Comparison of ENCODE assay signal across 17 cellular contexts in genomic region chr5:135565256-135565655, GRCh38.
"Had no signal": no experiment of that assay in that cellular context is flagged by ENCODE, and none has a peak within 500 bp of the region (broad histone marks: within the 10 kb centered on the region; RNA-seq: fewer than 3 reads in every experiment).

No MANE protein-coding gene starts in this region.

- H3K36me3 ChIP-seq: left ventricle myocardium inferior, ovary, prostate gland, spleen, thyroid gland had no signal

- H3K27ac ChIP-seq: epithelial cell of prostate, hepatocyte, left ventricle myocardium inferior, ovary, prostate gland, spleen, thyroid gland had no signal

- H3K9me3 ChIP-seq: left ventricle myocardium inferior, ovary, prostate gland, spleen, thyroid gland had no signal

- DNase-seq: activated CD4-positive, alpha-beta T cell treated with anti-CD3 and anti-CD28 coated beads, Interleukin-2, amount 10 ng/mL, durations not matched to agents 7 days and 5 days; activated CD4-positive, CD25-positive, alpha-beta regulatory T cell treated with anti-CD3 and anti-CD28 coated beads, Interleukin-2, amount 50 U/mL, for 72 hours; activated CD8-positive, alpha-beta T cell treated with anti-CD3 and anti-CD28 coated beads for 36 hours; activated gamma-delta T cell; aorta; foreskin melanocyte; glutamatergic neuron; left ventricle myocardium inferior; naive thymus-derived CD8-positive, alpha-beta T cell; ovary; stimulated activated CD4-positive, alpha-beta T cell treated with anti-CD3 and anti-CD28 coated beads, Interleukin-4, amount 100 ng/mL, for 4 hours; stimulated activated naive CD8-positive, alpha-beta T cell treated with anti-CD3 and anti-CD28 coated beads, Interleukin-15, Interleukin-2, amounts not matched to agents 100 U/mL and 50 U/mL, for 24 hours; thyroid gland had no signal

- ATAC-seq: activated CD8-positive, alpha-beta T cell treated with anti-CD3 and anti-CD28 coated beads for 36 hours; naive thymus-derived CD8-positive, alpha-beta T cell; stimulated activated naive CD8-positive, alpha-beta T cell treated with anti-CD3 and anti-CD28 coated beads, Interleukin-15, Interleukin-2, amounts not matched to agents 100 U/mL and 50 U/mL, for 24 hours had no signal

- H3K4me3 ChIP-seq: hepatocyte, left ventricle myocardium inferior, ovary, prostate gland, spleen, thyroid gland had no signal
